In the genomic region with DNA sequence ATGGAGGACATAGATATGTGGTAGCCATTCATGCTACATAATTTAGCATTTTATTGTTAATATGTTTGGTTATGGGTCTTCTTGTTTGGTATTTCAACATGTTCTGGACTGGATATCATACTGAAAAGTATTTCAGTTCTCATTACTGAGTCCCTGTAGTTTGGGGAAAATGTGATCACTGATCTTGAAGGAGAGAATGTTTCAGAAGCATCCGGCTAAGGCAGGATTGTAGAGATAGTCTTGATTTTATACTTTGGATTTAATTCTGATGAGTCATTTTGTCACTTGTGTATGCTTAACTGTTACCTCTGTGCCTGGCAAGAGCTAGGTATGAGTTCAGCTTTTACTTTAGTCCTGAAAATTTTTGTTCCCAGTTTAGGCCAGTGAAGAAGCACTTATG, we compare ENCODE assay signal across 9 cellular contexts. TPM values are rescaled to one million over a fixed set of nuclear protein-coding genes. Genes with fewer than 3 reads are reported as not detected.
DNase-seq lines count a peak whose midpoint lies in the region; ATAC-seq, FAIRE-seq and TF ChIP-seq lines count a peak whose summit lies in the region.
"Had no signal": no experiment of that assay in that cellular context is flagged by ENCODE, and none has a peak within 500 bp of the region (broad histone marks: within the 10 kb centered on the region; RNA-seq: fewer than 3 reads in every experiment).

No MANE protein-coding gene starts in this region.

- no peaks in the 10 kb centered on the region for H3K27me3 Mint-ChIP-seq in activated CD4-positive, alpha-beta T cell treated with anti-CD3 and anti-CD28 coated beads, Interleukin-2, amount 10 ng/mL, durations not matched to agents 24 days and 14 days

- H3K9me3 ChIP-seq in adipocyte (ENCODE audit: control insufficient read depth, low read length) (no peaks in the 10 kb centered on the region), HepG2 (ENCODE audit: low read length) (no peaks in the 10 kb centered on the region), thoracic aorta (no peaks in the 10 kb centered on the region)

- H3K27ac Mint-ChIP-seq in activated CD4-positive, alpha-beta T cell treated with anti-CD3 and anti-CD28 coated beads, Interleukin-2, amount 10 ng/mL, durations not matched to agents 24 days and 14 days: peak overlapping the region; percentile 100

- H3K4me3 ChIP-seq in adipocyte (ENCODE audit: low read length) (peak overlapping the region; percentile 96), HepG2 (replicated peaks in 1 of 3; ENCODE audit: insufficient read depth in 1 of 3, low read depth in 2 of 3, low read length in 3 of 3) (peak overlapping the region; percentile 3 to 90 (median 36); a peak in 4 of 6 replicates), thoracic aorta (peak overlapping the region; percentile 21)

- intact Hi-C loops in activated CD4-positive, alpha-beta T cell treated with anti-CD3 and anti-CD28 coated beads, Interleukin-2, amount 10 ng/mL, durations not matched to agents 24 days and 14 days (cut with micrococcal nuclease): no loop called here
- intact Hi-C loops in HepG2 (cut with micrococcal nuclease; ENCODE audit: unreplicated experiment): no loop called here

- peaks cover 75% of the 10 kb centered on the region for H3K4me1 Mint-ChIP-seq in activated CD4-positive, alpha-beta T cell treated with anti-CD3 and anti-CD28 coated beads, Interleukin-2, amount 10 ng/mL, durations not matched to agents 24 days and 14 days

- H3K4me1 ChIP-seq in adipocyte (ENCODE audit: control insufficient read depth, insufficient read depth, low read length) (peaks cover 75% of the 10 kb centered on the region), HepG2 (ENCODE audit: insufficient read depth, low read length) (peaks cover 75% of the 10 kb centered on the region), thoracic aorta (ENCODE audit: control insufficient read depth in 1 of 2, low read depth in 2 of 2) (peaks cover 57 to 85% of the 10 kb centered on the region in 2 donors)

- no TSS peak for BruUV-seq in HepG2 (replicated peaks; lab: Mats Ljungman, UMichigan)

- no peak for ATAC-seq in HepG2
- no peak for ATAC-seq in thoracic aorta (ENCODE audit: insufficient number of reproducible peaks, low FRiP score, low read depth)
- no peak for ATAC-seq in HG03565 (IDR thresholded peaks at IDR 0.05; ENCODE audit: unreplicated experiment)

- TF ChIP-seq EP300 in HepG2 (IDR thresholded peaks at IDR 0.05; ENCODE audit: low read depth in 2 of 2, low read length in 2 of 2): no peak
- no peak for TF ChIP-seq EP300 in HepG2 (CRISPR knock-in tag; IDR thresholded peaks at IDR 0.05; ENCODE audit: borderline replicate concordance)

- H3K4me3 Mint-ChIP-seq in activated CD4-positive, alpha-beta T cell treated with anti-CD3 and anti-CD28 coated beads, Interleukin-2, amount 10 ng/mL, durations not matched to agents 24 days and 14 days: peak overlapping the region; percentile 89

- DNase-seq in activated CD4-positive, alpha-beta T cell treated with anti-CD3 and anti-CD28 coated beads, Interleukin-2, amount 10 ng/mL, durations not matched to agents 24 days and 14 days: peak; percentile 60
- DNase-seq in activated CD4-positive, alpha-beta T cell treated with anti-CD3 and anti-CD28 coated beads for 4 hours: no peak
- peak; percentile 52 for DNase-seq in adipocyte (ENCODE audit: low read depth)
- DNase-seq in HepG2 (ENCODE audit: low spot score): no peak
- DNase-seq in thoracic aorta (ENCODE audit: low spot score): no peak
- DNase-seq in NOMO-1 (lab: John Stamatoyannopoulos, UW; ENCODE audit: unreplicated experiment in 2 of 2): no peak
- DNase-seq in D341Med (ENCODE audit: low spot score): no peak

- TF ChIP-seq CTCF in HepG2 (CRISPR knock-in tag; IDR thresholded peaks at IDR 0.05): no peak
- no peak for TF ChIP-seq CTCF in thoracic aorta (IDR thresholded peaks at IDR 0.05)

- H3K9me3 Mint-ChIP-seq in activated CD4-positive, alpha-beta T cell treated with anti-CD3 and anti-CD28 coated beads, Interleukin-2, amount 10 ng/mL, durations not matched to agents 24 days and 14 days: no peaks in the 10 kb centered on the region

- peaks cover 73% of the 10 kb centered on the region for H4K20me1 ChIP-seq in HepG2 (ENCODE audit: insufficient read depth, low read length)

- H3K36me3 Mint-ChIP-seq in activated CD4-positive, alpha-beta T cell treated with anti-CD3 and anti-CD28 coated beads, Interleukin-2, amount 10 ng/mL, durations not matched to agents 24 days and 14 days (ENCODE audit: low read depth): peaks cover 61% of the 10 kb centered on the region

- no peak for TF ChIP-seq POLR2A in HepG2 (IDR thresholded peaks at IDR 0.05; ENCODE audit: insufficient read depth in 1 of 2, low read depth in 2 of 2, low read length in 2 of 2)

- H3K4me2 ChIP-seq in HepG2 (ENCODE audit: low read depth, low read length): peak overlapping the region; percentile 99

- CTCF ChIA-PET in HepG2 (lab: Yijun Ruan, JAX; ENCODE audit: low intra/inter-chr PET ratio, low total read pairs): no interaction called here

- no peak for FAIRE-seq in HepG2 (lab: Jason Lieb, UNC)
- FAIRE-seq: islet of Langerhans had no signal

- H3K27ac ChIP-seq in HepG2 (ENCODE audit: extremely low read length, insufficient read depth, low read length) (peak overlapping the region; percentile 87), thoracic aorta (peak overlapping the region; percentile 88 to 98)

- 58% methylated on average over 1 of the region's 1 CpG for WGBS in HepG2 (ENCODE audit: low lambda C conversion rate)

- POLR2A ChIA-PET in HepG2 (lab: Yijun Ruan, JAX): interaction anchor here (1.0 to 10.5 kb wide), 10 partner anchors 9 to 112 kb away, joined by 3 to 185 read pairs (median 18); no protein-coding TSS in a partner anchor

- H3K9ac ChIP-seq in adipocyte (ENCODE audit: low read length): peak overlapping the region; percentile 99
- peak overlapping the region; percentile 51 for H3K9ac ChIP-seq in HepG2 (ENCODE audit: insufficient read depth, low read depth, low read length)

- TF ChIP-seq RAD21 in HepG2 (CRISPR knock-in tag; IDR thresholded peaks at IDR 0.05): no peak

- in situ Hi-C loops in HepG2 (cut with HindIII; ENCODE audit: extremely low pct_ligation_motif_present, low pct_unique_long_range_greater_than_20kb): no loop called here

- H2AFZ ChIP-seq in HepG2 (ENCODE audit: low read length): no peak overlapping the region

- peaks cover 25% of the 10 kb centered on the region for H3K36me3 ChIP-seq in adipocyte (ENCODE audit: control insufficient read depth, insufficient read depth, low read length, severe bottlenecking)
- H3K36me3 ChIP-seq in HepG2 (replicated peaks in 1 of 2; ENCODE audit: control insufficient read depth in 1 of 2, insufficient read depth in 2 of 2, low read length in 2 of 2): peaks cover 0 to 2% of the 10 kb centered on the region in 2 experiments; a peak in 4 of 5 replicates
- H3K36me3 ChIP-seq in thoracic aorta: no peaks in the 10 kb centered on the region

- H3K27me3 ChIP-seq in adipocyte (replicated peaks; ENCODE audit: control insufficient read depth, insufficient read depth, low read length) (no peaks in the 10 kb centered on the region), HepG2 (ENCODE audit: control insufficient read depth in 1 of 2, insufficient read depth in 2 of 2, low read length in 2 of 2) (no peaks in the 10 kb centered on the region; a peak in 1 of 5 replicates), thoracic aorta (replicated peaks; ENCODE audit: insufficient read depth) (no peaks in the 10 kb centered on the region)

- H3K79me2 ChIP-seq in HepG2 (ENCODE audit: insufficient read depth, low read length): peaks cover 97% of the 10 kb centered on the region

TF ChIP-seq in HepG2, 621 proteins besides CTCF, POLR2A, EP300 and RAD21 (continues in another document):
- TF ChIP-seq NFE2L2 (IDR thresholded peaks at IDR 0.05; ENCODE audit: low read length) (peak; percentile 53), RBFOX2 (IDR thresholded peaks at IDR 0.05; ENCODE audit: low read depth, low read length) (peak; percentile 48; the same call in 1 of the 2 replicates), JUND (CRISPR knock-in tag; IDR thresholded peaks at IDR 0.05) (no peak)

RNA-seq across cellular contexts. Expression of a gene that starts 7.1 kb away (rescaled TPM):
- total RNA-seq in activated CD4-positive, alpha-beta T cell treated with anti-CD3 and anti-CD28 coated beads, Interleukin-2, amount 10 ng/mL, durations not matched to agents 24 days and 14 days: 105 and 111 TPM in 2 replicates
- 47.3 and 54.1 TPM in 2 replicates for total RNA-seq in HepG2 (2016; rRNA removed; fragmentation: Illumina TruSeq; extraction: Trizol)
- 130 and 158 TPM in 2 replicates for total RNA-seq in HepG2 (2016; cell fraction: cytosol; rRNA removed; fragmentation: Illumina TruSeq; extraction: Trizol; ENCODE audit: low read depth)
- total RNA-seq in HepG2 (2016; cell fraction: insoluble cytoplasmic fraction; rRNA removed; fragmentation: Illumina TruSeq; extraction: Trizol): 50.1 and 51.1 TPM in 2 replicates
- 43.6 and 53.4 TPM in 2 replicates for total RNA-seq in HepG2 (2016; cell fraction: membrane; rRNA removed; fragmentation: Illumina TruSeq; extraction: Trizol)
- total RNA-seq in HepG2 (2016; cell fraction: nucleus; rRNA removed; fragmentation: Illumina TruSeq; extraction: Trizol): 176 and 185 TPM in 2 replicates
- polyA plus RNA-seq in HepG2 (2011; rRNA removed): 54.0 and 71.7 TPM in 2 replicates
- 36.6 and 46.4 TPM in 2 replicates for polyA plus RNA-seq in HepG2 (2011; cell fraction: cytosol; rRNA removed)
- polyA plus RNA-seq in HepG2 (2011; cell fraction: nucleus; rRNA removed): 160 and 205 TPM in 2 replicates
- 51.4 and 60.1 TPM in 2 replicates for polyA plus RNA-seq in HepG2 (2012)
- 2.6 and 2.7 TPM in 2 replicates for polyA plus RNA-seq in HepG2 (2016; cell fraction: cytosol; fragmentation: Illumina TruSeq; extraction: Trizol; ENCODE audit: low read depth)
- polyA plus RNA-seq in HepG2 (2016; cell fraction: insoluble cytoplasmic fraction; fragmentation: Illumina TruSeq; extraction: Trizol; ENCODE audit: low read depth): 33.4 and 39.2 TPM in 2 replicates
- polyA plus RNA-seq in HepG2 (2016; cell fraction: membrane; fragmentation: Illumina TruSeq; extraction: Trizol; ENCODE audit: low read depth): 5.7 and 7.2 TPM in 2 replicates
- 104 and 120 TPM in 2 replicates for polyA plus RNA-seq in HepG2 (2016; cell fraction: nucleus; fragmentation: Illumina TruSeq; extraction: Trizol; ENCODE audit: insufficient read depth, low read depth)
- polyA minus RNA-seq in HepG2 (2011; rRNA and poly(A)+ RNA removed; ENCODE audit: low replicate concordance): 70.2 and 75.7 TPM in 2 replicates
- 53.5 and 70.4 TPM in 2 replicates for polyA minus RNA-seq in HepG2 (2011; cell fraction: cytosol; rRNA and poly(A)+ RNA removed)
- 605 and 632 TPM in 2 replicates for polyA minus RNA-seq in HepG2 (2011; cell fraction: nucleus; rRNA and poly(A)+ RNA removed)
- total RNA-seq in thoracic aorta: 100 to 1,000 TPM; 143 to 148 TPM

Comparison
In these comparisons a context has a peak if more than half of its experiments do, and no peak if none do; other contexts are left out.
1. DNase-seq: peak in activated CD4-positive, alpha-beta T cell treated with anti-CD3 and anti-CD28 coated beads, Interleukin-2, amount 10 ng/mL, durations not matched to agents 24 days and 14 days (single experiment) and adipocyte (single experiment); none in activated CD4-positive, alpha-beta T cell treated with anti-CD3 and anti-CD28 coated beads for 4 hours (0 of 2), HepG2 (single experiment), thoracic aorta (single experiment), NOMO-1 (0 of 2) and D341Med (single experiment).
2. H3K4me3 ChIP-seq: peak in every context shown above with its lines; median percentile 96 in adipocyte; 36 in HepG2; 21 in thoracic aorta.